ENCODE assay signal across 24 cellular contexts in the genomic region with DNA sequence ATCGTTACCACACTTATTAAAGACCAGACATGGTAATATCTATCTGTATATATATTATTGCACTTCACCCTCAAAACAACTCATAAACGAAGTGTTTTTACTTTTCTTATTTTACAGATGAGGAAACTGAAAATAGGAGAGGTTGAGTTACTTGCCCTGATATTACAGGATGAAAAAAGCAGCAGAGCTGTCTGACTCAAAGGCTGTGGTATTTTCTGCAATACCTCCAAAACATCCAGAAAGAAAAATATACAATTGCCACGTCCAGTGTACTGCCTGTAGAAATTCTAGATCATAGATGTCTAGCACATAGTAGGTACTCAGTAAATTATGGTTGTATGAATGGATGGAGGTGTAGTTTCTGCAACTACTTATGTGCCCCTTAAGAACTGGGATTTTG.
"Had no signal": no experiment of that assay in that cellular context is flagged by ENCODE, and none has a peak within 500 bp of the region (broad histone marks: within the 10 kb centered on the region; RNA-seq: fewer than 3 reads in every experiment).

No MANE protein-coding gene starts in this region.

- ATAC-seq: gastrocnemius medialis; left colon; lower lobe of right lung; natural killer cell; psoas muscle; right cardiac atrium; stimulated activated effector memory CD8-positive, alpha-beta T cell treated with anti-CD3 and anti-CD28 coated beads, Interleukin-12 subunit alpha, Interleukin-12 subunit beta, amount 100 ng/mL, for 72 hours had no signal

- H3K27me3 ChIP-seq: gastrocnemius medialis, ovary, stomach, thyroid gland, vagina had no signal

- H3K36me3 ChIP-seq: esophagus squamous epithelium, gastrocnemius medialis, left ventricle myocardium inferior, lower lobe of right lung, ovary, sigmoid colon, stomach, thyroid gland, vagina had no signal

- H3K9me3 ChIP-seq: esophagus squamous epithelium, gastrocnemius medialis, left ventricle myocardium inferior, lower lobe of right lung, ovary, psoas muscle, sigmoid colon, stomach, thyroid gland, vagina had no signal

- DNase-seq: dermis blood vessel endothelial cell; effector memory CD4-positive, alpha-beta T cell; erythroblast; esophagus squamous epithelium; gastrocnemius medialis; left colon; left ventricle myocardium inferior; lower lobe of right lung; natural killer cell; occipital lobe; ovary; posterior cingulate gyrus; psoas muscle; right cardiac atrium; sigmoid colon; stimulated activated CD4-positive, alpha-beta T cell treated with anti-CD3 and anti-CD28 coated beads, Interleukin-2, amount 100 ng/mL, for 24 hours; stimulated activated CD4-positive, alpha-beta T cell treated with anti-CD3 and anti-CD28 coated beads, Interleukin-4, amount 100 ng/mL, for 24 hours; stimulated activated naive CD4-positive, alpha-beta T cell treated with Interleukin-2 at 50 U/mL for 16 hours; stomach; thyroid gland; trophoblast cell had no signal

- H3K4me3 ChIP-seq: coronary artery, esophagus squamous epithelium, gastrocnemius medialis, left ventricle myocardium inferior, lower lobe of right lung, ovary, psoas muscle, sigmoid colon, stomach, thyroid gland, vagina had no signal
